In genomic region chr2:157835425-157835824, GRCh38 we compare ENCODE assay signal across 1 cellular context.
TF ChIP-seq lines count a peak whose summit lies in the region.

No MANE protein-coding gene starts in this region.

TF ChIP-seq in GM23338, 12 proteins besides CTCF, POLR2A, EP300 and RAD21 (continued from another document):
- no peak for TF ChIP-seq ETS1 (IDR thresholded peaks at IDR 0.05)
- TF ChIP-seq EZH2phosphoT487 (IDR thresholded peaks at IDR 0.05; ENCODE audit: unreplicated experiment), result no peak
